Comparison of ENCODE assay signal across 1 cellular context in the genomic region with DNA sequence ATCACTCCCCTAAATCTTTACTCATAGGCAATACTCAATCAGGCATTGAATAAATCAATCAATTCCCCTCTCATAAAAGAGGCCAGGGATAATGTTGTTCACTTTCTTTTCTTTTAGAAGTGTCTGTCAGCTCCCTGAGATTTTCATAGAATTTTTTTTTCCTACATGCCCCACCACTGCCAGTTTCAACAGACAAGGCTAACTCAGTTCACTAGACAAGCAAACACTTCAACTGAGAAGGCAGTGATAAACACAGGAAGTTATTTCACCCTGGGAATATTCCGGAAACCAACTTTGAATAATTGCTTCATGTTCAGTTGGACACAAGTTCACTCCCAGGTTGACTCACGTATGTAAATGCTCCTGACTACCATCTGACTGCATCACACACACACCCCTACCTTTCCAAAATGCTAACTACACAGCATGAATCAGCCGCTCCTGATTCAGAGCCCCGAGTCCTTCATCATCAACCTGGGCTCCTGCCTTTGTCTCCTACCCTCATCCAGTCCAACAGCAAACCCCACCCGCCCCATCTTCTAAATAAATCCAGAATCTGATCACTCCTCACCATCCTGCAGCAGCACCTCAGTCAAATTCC.
TF ChIP-seq lines count a peak whose summit lies in the region.

No MANE protein-coding gene starts in this region.

TF ChIP-seq in GM12878, 131 proteins besides CTCF, POLR2A, EP300 and RAD21 (continued from another document and continues in another):
- TF ChIP-seq ZNF687 (IDR thresholded peaks at IDR 0.05) (peak; percentile 85), FOXM1 (IDR thresholded peaks at IDR 0.05; ENCODE audit: low read depth, low read length) (peak; percentile 88), RUNX3 (IDR thresholded peaks at IDR 0.05; ENCODE audit: low read length) (peak; percentile 81), MEF2A (IDR thresholded peaks at IDR 0.05; ENCODE audit: insufficient read depth, low read depth, low read length) (peak; percentile 65), SMAD5 (IDR thresholded peaks at IDR 0.05; ENCODE audit: low read depth) (0 out of 2 replicates have a peak, but pooled peaks have one; percentile 65), NFIC (IDR thresholded peaks at IDR 0.05; ENCODE audit: low read depth, low read length) (peak; percentile 91), MEF2B (IDR thresholded peaks at IDR 0.05; ENCODE audit: partially characterized antibody, poor library complexity, severe bottlenecking) (peak; percentile 89), KAT2A (conservative IDR thresholded peaks at IDR 0.05; ENCODE audit: control insufficient read depth, low read depth, low read length) (no peak), JUND (IDR thresholded peaks at IDR 0.05; ENCODE audit: low read depth, low read length) (peak; percentile 41; the same call in 1 of the 2 replicates), BACH1 (IDR thresholded peaks at IDR 0.05; ENCODE audit: borderline replicate concordance) (peak; percentile 83; the same call in 1 of the 2 replicates), PBX3 (IDR thresholded peaks at IDR 0.05; ENCODE audit: insufficient replicate concordance, low read depth, low read length) (peak; percentile 42), CHD2 (IDR thresholded peaks at IDR 0.05; ENCODE audit: borderline replicate concordance, low read depth, low read length) (peak; percentile 49; the same call in 1 of the 2 replicates), JUNB (IDR thresholded peaks at IDR 0.05) (peak; percentile 82), CREM (IDR thresholded peaks at IDR 0.05; ENCODE audit: low read depth) (peak; percentile 81), MTA3 (IDR thresholded peaks at IDR 0.05; ENCODE audit: borderline replicate concordance, low read length) (peak; percentile 86; the same call in 1 of the 2 replicates), RAD51 (IDR thresholded peaks at IDR 0.05) (peak; percentile 52; the same call in 1 of the 2 replicates), IKZF1 (conservative IDR thresholded peaks at IDR 0.05) (peak; percentile 95), MTA2 (IDR thresholded peaks at IDR 0.05; ENCODE audit: low read depth) (peak; percentile 81), NBN (IDR thresholded peaks at IDR 0.05) (no peak), TAF1 (IDR thresholded peaks at IDR 0.05; ENCODE audit: borderline replicate concordance, low read depth, low read length) (0 out of 2 replicates have a peak, but pooled peaks have one; percentile 37), EED (IDR thresholded peaks at IDR 0.05; ENCODE audit: low read depth) (peak; percentile 93), SREBF1 (IDR thresholded peaks at IDR 0.05; ENCODE audit: low read length) (0 out of 2 replicates have a peak, but pooled peaks have one; percentile 42), HDGF (IDR thresholded peaks at IDR 0.05) (peak; percentile 56; the same call in 1 of the 2 replicates), POLR2AphosphoS5 (IDR thresholded peaks at IDR 0.05; ENCODE audit: low read length) (peak; percentile 75), ZNF24 (IDR thresholded peaks at IDR 0.05) (peak; percentile 67), STAT3 (IDR thresholded peaks at IDR 0.05; ENCODE audit: low read depth, low read length) (peak; percentile 81; the same call in 1 of the 2 replicates), ETV6 (conservative IDR thresholded peaks at IDR 0.05 in 1 of 2, IDR thresholded peaks at IDR 0.05 in 1 of 2; ENCODE audit: borderline replicate concordance in 1 of 2, low read depth in 1 of 2) (peak; percentile 45 to 72; a peak in 3 of 4 replicates), IKZF2 (IDR thresholded peaks at IDR 0.05) (peak; percentile 98), BCL11A (IDR thresholded peaks at IDR 0.05; ENCODE audit: low read depth, low read length) (peak; percentile 84), ZZZ3 (IDR thresholded peaks at IDR 0.05; ENCODE audit: control insufficient read depth, insufficient read length, low read depth) (no peak), FOXK2 (IDR thresholded peaks at IDR 0.05) (peak; percentile 59; the same call in 1 of the 2 replicates), REST (IDR thresholded peaks at IDR 0.05; ENCODE audit: low read depth, low read length) (no peak), TCF7 (IDR thresholded peaks at IDR 0.05; ENCODE audit: borderline replicate concordance) (no peak; the same call in 1 of the 2 replicates), PML (IDR thresholded peaks at IDR 0.05; ENCODE audit: low read length) (peak; percentile 72; the same call in 1 of the 2 replicates), GATAD2B (conservative IDR thresholded peaks at IDR 0.05; ENCODE audit: low read depth) (peak; percentile 48; the same call in 1 of the 2 replicates), RCOR1 (conservative IDR thresholded peaks at IDR 0.05; ENCODE audit: low read depth, low read length) (0 out of 2 replicates have a peak, but pooled peaks have one; percentile 58), MYB (IDR thresholded peaks at IDR 0.05; ENCODE audit: borderline replicate concordance, low read depth, low read length) (peak; percentile 70; the same call in 1 of the 2 replicates)
- TF ChIP-seq, protein P1, sequence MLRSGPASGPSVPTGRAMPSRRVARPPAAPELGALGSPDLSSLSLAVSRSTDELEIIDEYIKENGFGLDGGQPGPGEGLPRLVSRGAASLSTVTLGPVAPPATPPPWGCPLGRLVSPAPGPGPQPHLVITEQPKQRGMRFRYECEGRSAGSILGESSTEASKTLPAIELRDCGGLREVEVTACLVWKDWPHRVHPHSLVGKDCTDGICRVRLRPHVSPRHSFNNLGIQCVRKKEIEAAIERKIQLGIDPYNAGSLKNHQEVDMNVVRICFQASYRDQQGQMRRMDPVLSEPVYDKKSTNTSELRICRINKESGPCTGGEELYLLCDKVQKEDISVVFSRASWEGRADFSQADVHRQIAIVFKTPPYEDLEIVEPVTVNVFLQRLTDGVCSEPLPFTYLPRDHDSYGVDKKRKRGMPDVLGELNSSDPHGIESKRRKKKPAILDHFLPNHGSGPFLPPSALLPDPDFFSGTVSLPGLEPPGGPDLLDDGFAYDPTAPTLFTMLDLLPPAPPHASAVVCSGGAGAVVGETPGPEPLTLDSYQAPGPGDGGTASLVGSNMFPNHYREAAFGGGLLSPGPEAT (IDR thresholded peaks at IDR 0.05; ENCODE audit: low read depth): peak; percentile 93
- TF ChIP-seq, protein P2, sequence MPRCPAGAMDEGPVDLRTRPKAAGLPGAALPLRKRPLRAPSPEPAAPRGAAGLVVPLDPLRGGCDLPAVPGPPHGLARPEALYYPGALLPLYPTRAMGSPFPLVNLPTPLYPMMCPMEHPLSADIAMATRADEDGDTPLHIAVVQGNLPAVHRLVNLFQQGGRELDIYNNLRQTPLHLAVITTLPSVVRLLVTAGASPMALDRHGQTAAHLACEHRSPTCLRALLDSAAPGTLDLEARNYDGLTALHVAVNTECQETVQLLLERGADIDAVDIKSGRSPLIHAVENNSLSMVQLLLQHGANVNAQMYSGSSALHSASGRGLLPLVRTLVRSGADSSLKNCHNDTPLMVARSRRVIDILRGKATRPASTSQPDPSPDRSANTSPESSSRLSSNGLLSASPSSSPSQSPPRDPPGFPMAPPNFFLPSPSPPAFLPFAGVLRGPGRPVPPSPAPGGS (IDR thresholded peaks at IDR 0.05; ENCODE audit: borderline replicate concordance, insufficient read depth, low read depth, low read length, poor library complexity, severe bottlenecking): peak; percentile 70
- TF ChIP-seq, protein P3, sequence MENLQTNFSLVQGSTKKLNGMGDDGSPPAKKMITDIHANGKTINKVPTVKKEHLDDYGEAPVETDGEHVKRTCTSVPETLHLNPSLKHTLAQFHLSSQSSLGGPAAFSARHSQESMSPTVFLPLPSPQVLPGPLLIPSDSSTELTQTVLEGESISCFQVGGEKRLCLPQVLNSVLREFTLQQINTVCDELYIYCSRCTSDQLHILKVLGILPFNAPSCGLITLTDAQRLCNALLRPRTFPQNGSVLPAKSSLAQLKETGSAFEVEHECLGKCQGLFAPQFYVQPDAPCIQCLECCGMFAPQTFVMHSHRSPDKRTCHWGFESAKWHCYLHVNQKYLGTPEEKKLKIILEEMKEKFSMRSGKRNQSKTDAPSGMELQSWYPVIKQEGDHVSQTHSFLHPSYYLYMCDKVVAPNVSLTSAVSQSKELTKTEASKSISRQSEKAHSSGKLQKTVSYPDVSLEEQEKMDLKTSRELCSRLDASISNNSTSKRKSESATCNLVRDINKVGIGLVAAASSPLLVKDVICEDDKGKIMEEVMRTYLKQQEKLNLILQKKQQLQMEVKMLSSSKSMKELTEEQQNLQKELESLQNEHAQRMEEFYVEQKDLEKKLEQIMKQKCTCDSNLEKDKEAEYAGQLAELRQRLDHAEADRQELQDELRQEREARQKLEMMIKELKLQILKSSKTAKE (IDR thresholded peaks at IDR 0.05; ENCODE audit: low read depth, poor library complexity, severe bottlenecking): peak; percentile 87
- TF ChIP-seq, protein P4, sequence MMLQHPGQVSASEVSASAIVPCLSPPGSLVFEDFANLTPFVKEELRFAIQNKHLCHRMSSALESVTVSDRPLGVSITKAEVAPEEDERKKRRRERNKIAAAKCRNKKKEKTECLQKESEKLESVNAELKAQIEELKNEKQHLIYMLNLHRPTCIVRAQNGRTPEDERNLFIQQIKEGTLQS (IDR thresholded peaks at IDR 0.05; ENCODE audit: borderline replicate concordance, extremely low read depth, low read depth, low read length): no peak
- TF ChIP-seq, protein P5, sequence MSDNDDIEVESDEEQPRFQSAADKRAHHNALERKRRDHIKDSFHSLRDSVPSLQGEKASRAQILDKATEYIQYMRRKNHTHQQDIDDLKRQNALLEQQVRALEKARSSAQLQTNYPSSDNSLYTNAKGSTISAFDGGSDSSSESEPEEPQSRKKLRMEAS (IDR thresholded peaks at IDR 0.05; ENCODE audit: low read depth, low read length): no peak
- TF ChIP-seq, protein P6, sequence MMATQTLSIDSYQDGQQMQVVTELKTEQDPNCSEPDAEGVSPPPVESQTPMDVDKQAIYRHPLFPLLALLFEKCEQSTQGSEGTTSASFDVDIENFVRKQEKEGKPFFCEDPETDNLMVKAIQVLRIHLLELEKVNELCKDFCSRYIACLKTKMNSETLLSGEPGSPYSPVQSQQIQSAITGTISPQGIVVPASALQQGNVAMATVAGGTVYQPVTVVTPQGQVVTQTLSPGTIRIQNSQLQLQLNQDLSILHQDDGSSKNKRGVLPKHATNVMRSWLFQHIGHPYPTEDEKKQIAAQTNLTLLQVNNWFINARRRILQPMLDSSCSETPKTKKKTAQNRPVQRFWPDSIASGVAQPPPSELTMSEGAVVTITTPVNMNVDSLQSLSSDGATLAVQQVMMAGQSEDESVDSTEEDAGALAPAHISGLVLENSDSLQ (IDR thresholded peaks at IDR 0.05): peak; percentile 47
